In the genomic region with DNA sequence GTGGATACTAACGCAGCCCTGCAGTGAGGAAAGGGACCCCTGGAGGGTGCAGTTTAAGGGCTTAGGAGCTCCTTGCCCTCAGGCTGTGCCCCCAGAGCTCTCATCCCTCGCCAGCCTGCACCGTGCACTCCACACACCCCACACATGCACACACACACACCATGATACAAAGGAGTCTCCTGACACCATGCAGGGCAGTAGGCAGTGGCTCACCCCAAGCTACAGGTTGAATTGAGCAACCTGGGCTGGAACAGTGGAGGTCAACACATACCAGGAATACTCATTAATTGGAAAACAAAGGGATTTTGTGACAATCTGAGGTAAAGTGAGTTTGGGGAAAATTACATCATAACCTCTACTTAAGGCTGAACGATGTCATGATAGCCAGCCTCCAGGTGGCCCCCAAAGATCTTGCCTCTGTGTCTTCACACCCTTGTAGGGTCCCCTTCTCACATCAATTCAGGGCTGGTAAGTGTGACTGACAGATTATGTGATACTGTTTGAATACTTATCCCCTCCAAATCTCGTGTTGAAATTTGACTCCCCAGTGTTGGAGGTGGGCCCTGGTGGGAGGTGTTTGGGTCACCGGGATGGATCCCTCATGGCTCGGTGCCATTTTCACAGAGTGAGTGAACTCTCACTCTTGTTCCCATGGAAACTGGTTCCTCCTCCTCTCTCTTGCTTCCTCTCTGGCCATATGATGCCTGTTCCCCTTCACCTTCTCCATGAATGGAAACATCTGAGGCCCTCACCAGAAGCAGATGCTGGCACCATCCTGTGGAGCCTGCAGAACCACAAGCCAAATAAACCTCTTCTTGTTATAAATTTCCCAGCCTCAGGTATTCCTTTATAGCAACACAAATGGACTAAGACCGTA, we compare ENCODE assay signal across 21 cellular contexts.
DNase-seq lines count a peak whose midpoint lies in the region; TF ChIP-seq lines count a peak whose summit lies in the region.
"Had no signal": no experiment of that assay in that cellular context is flagged by ENCODE, and none has a peak within 500 bp of the region (broad histone marks: within the 10 kb centered on the region; RNA-seq: fewer than 3 reads in every experiment).

No MANE protein-coding gene starts in this region.

- peaks cover 8% of the 10 kb centered on the region for H3K27me3 Mint-ChIP-seq in neural progenitor cell (ENCODE audit: insufficient read depth, low read depth)
- H3K27me3 Mint-ChIP-seq: activated CD4-positive, alpha-beta T cell treated with anti-CD3 and anti-CD28 coated beads for 36 hours had no signal

- no peaks in the 10 kb centered on the region for H3K9me3 ChIP-seq in neural progenitor cell (ENCODE audit: low read depth)
- H3K9me3 ChIP-seq: gastrocnemius medialis, psoas muscle had no signal

- no peak overlapping the region for H3K4me3 ChIP-seq in neural progenitor cell
- H3K4me3 ChIP-seq: gastrocnemius medialis, psoas muscle had no signal

- H3K79me2 ChIP-seq in neural progenitor cell (ENCODE audit: low read depth): no peaks in the 10 kb centered on the region

- H3K27ac ChIP-seq in neural progenitor cell: no peak overlapping the region
- H3K27ac ChIP-seq: 22Rv1, gastrocnemius medialis, psoas muscle, RWPE1 had no signal

- H3K36me3 ChIP-seq in neural progenitor cell: no peaks in the 10 kb centered on the region
- H3K36me3 ChIP-seq: gastrocnemius medialis had no signal

- peaks cover 7% of the 10 kb centered on the region for H3K4me1 ChIP-seq in neural progenitor cell
- H3K4me1 ChIP-seq: gastrocnemius medialis, psoas muscle had no signal

- H2AFZ ChIP-seq in neural progenitor cell (replicated peaks): no peak overlapping the region

- H3K9me3 Mint-ChIP-seq in neural progenitor cell: no peaks in the 10 kb centered on the region
- H3K9me3 Mint-ChIP-seq: activated T-helper 2 cell treated with anti-CD3 and anti-CD28 coated beads, Interferon-gamma antibody, Interleukin-2, Interleukin-4, amounts not matched to agents 10 μg/mL and 5 μg/mL and 100 μg/mL, durations not matched to agents 14 hours and 24 hours and 36 hours had no signal

- H3K36me3 Mint-ChIP-seq in neural progenitor cell: no peaks in the 10 kb centered on the region

- H3K4me1 Mint-ChIP-seq in neural progenitor cell: peaks cover 21% of the 10 kb centered on the region

- no peak overlapping the region for H3K9ac ChIP-seq in neural progenitor cell

- H3K4me2 ChIP-seq in neural progenitor cell: no peak overlapping the region

- no peak overlapping the region for H3K27ac Mint-ChIP-seq in neural progenitor cell
- H3K27ac Mint-ChIP-seq: activated CD4-positive, alpha-beta T cell treated with anti-CD3 and anti-CD28 coated beads for 36 hours; activated T-helper 2 cell treated with anti-CD3 and anti-CD28 coated beads, Interferon-gamma antibody, Interleukin-2, Interleukin-4, amounts not matched to agents 10 μg/mL and 5 μg/mL and 100 μg/mL, durations not matched to agents 14 hours and 24 hours and 36 hours had no signal

- TF ChIP-seq CTCF in neural progenitor cell (IDR thresholded peaks at IDR 0.05): no peak

- DNase-seq in DMS 273 (lab: John Stamatoyannopoulos, UW; ENCODE audit: unreplicated experiment) (peak; percentile 76), DMS 273 treated with DMSO at 0.1 percent for 48 hours (lab: John Stamatoyannopoulos, UW) (no peak), NCI-H1105 treated with DMSO at 0.1 percent for 48 hours (lab: John Stamatoyannopoulos, UW) (peak; percentile 51), SKM-1 (lab: John Stamatoyannopoulos, UW; ENCODE audit: unreplicated experiment) (peak; percentile 10), neural progenitor cell (ENCODE audit: low spot score) (no peak), NCI-H446 treated with DMSO at 0.1 percent for 48 hours (lab: John Stamatoyannopoulos, UW) (no peak), COLO829 (ENCODE audit: low spot score) (no peak)
- no peak for DNase-seq in stimulated activated CD8-positive, alpha-beta memory T cell treated with anti-CD3 and anti-CD28 coated beads, Interleukin-4, amount 100 ng/mL, for 48 hours
- DNase-seq: activated CD4-positive, alpha-beta T cell treated with anti-CD3 and anti-CD28 coated beads for 36 hours; erythroblast; gastrocnemius medialis; midbrain; NCI-H2029; NK-92 treated with Interleukin-12 subunit alpha and Interleukin-12 subunit beta, amount 100 ng/mL, for 24 hours; psoas muscle; small intestine; stimulated activated CD4-positive, alpha-beta T cell treated with anti-CD3 and anti-CD28 coated beads, Interleukin-4, amount 100 ng/mL, for 1 hour; SW 1271 had no signal

- no peaks in the 10 kb centered on the region for H4K20me1 ChIP-seq in neural progenitor cell (ENCODE audit: low read depth)

- peak overlapping the region; percentile 48 for H3K4me3 Mint-ChIP-seq in neural progenitor cell
- H3K4me3 Mint-ChIP-seq: activated CD4-positive, alpha-beta T cell treated with anti-CD3 and anti-CD28 coated beads for 36 hours had no signal

- H3F3A ChIP-seq in neural progenitor cell (ENCODE audit: low read depth): no peaks in the 10 kb centered on the region

- no peaks in the 10 kb centered on the region for H3K27me3 ChIP-seq in neural progenitor cell
- H3K27me3 ChIP-seq: gastrocnemius medialis had no signal

Comparison
In these comparisons a context has a peak if more than half of its experiments do, and no peak if none do; other contexts are left out.
1. DNase-seq: peak in DMS 273 (single experiment), NCI-H1105 treated with DMSO at 0.1 percent for 48 hours (single experiment) and SKM-1 (single experiment); none in DMS 273 treated with DMSO at 0.1 percent for 48 hours (single experiment), neural progenitor cell (single experiment), NCI-H446 treated with DMSO at 0.1 percent for 48 hours (single experiment), COLO829 (single experiment) and stimulated activated CD8-positive, alpha-beta memory T cell treated with anti-CD3 and anti-CD28 coated beads, Interleukin-4, amount 100 ng/mL, for 48 hours (single experiment).